In the genomic region with DNA sequence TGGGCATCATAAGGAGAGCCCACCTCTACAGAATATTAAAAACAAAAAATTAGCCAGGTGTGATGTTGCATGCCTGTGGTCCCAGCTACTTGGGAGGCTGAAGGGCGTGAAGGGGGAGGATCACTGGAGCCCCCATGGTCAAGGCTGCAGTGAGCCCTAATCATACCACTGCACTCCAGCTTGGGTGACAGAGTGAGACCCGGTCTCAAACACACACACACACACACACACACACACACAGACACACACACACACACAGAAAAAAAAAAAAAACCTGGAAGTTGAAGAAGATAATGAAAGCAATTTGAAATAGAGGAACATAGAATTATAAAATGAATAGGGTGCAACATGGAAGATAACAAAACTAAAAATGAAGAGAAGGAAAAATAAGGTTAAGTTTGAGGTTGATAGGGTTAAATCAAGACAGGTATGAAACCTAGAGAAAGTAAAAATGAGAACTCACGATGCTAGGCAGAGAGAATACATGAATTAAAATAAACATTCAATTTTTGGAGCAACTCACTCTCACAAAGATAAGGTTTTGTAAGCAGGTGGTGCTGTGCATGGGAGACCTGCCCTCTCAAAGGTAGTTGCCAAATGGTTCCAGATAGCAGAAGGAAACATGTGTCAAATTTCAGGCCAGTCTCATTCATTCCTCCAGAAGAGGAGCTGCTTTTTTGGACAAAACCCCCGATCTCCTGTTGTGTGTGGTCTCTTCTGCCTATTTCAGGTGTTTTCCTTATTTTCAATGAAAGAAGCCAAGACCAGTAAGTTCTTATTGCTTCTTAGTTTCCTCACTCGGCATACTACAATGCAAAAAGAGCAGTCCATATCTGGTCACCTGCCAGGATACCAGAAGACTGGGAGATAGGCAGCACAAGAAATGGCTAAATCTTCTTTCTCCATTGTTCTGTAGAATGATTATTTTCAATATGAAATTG, we compare ENCODE assay signal across 1 cellular context.
TF ChIP-seq lines count a peak whose summit lies in the region.

No MANE protein-coding gene starts in this region.

TF ChIP-seq in K562, 482 proteins besides CTCF, POLR2A, EP300 and RAD21 (continued from another document and continues in another):
- TF ChIP-seq CHD7 (IDR thresholded peaks at IDR 0.05; ENCODE audit: low read depth, low read length) = no peak
- TF ChIP-seq, protein P1, sequence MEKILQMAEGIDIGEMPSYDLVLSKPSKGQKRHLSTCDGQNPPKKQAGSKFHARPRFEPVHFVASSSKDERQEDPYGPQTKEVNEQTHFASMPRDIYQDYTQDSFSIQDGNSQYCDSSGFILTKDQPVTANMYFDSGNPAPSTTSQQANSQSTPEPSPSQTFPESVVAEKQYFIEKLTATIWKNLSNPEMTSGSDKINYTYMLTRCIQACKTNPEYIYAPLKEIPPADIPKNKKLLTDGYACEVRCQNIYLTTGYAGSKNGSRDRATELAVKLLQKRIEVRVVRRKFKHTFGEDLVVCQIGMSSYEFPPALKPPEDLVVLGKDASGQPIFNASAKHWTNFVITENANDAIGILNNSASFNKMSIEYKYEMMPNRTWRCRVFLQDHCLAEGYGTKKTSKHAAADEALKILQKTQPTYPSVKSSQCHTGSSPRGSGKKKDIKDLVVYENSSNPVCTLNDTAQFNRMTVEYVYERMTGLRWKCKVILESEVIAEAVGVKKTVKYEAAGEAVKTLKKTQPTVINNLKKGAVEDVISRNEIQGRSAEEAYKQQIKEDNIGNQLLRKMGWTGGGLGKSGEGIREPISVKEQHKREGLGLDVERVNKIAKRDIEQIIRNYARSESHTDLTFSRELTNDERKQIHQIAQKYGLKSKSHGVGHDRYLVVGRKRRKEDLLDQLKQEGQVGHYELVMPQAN (IDR thresholded peaks at IDR 0.05; ENCODE audit: borderline replicate concordance) = peak; percentile 43; the same call in 1 of the 2 replicates
- no peak for TF ChIP-seq CCNT2 (IDR thresholded peaks at IDR 0.05; ENCODE audit: borderline replicate concordance, extremely low read depth, insufficient read length, low read depth, low read length)
- TF ChIP-seq ATF1 (CRISPR knock-in tag; IDR thresholded peaks at IDR 0.05) = no peak
- no peak for TF ChIP-seq ATF1 (tag; IDR thresholded peaks at IDR 0.05)
- TF ChIP-seq RBM14 (IDR thresholded peaks at IDR 0.05; ENCODE audit: borderline replicate concordance, insufficient read depth, low read depth, low read length) = no peak
- TF ChIP-seq SIN3B (IDR thresholded peaks at IDR 0.05; ENCODE audit: low read depth) = no peak
- no peak for TF ChIP-seq ADNP (tag; IDR thresholded peaks at IDR 0.05)
- no peak for TF ChIP-seq NCOA6 (IDR thresholded peaks at IDR 0.05)
- TF ChIP-seq CCAR2 (IDR thresholded peaks at IDR 0.05; ENCODE audit: low read depth, low read length) = no peak
- TF ChIP-seq ZBTB5 (IDR thresholded peaks at IDR 0.05) = no peak
- TF ChIP-seq ARID2 (IDR thresholded peaks at IDR 0.05) = no peak
- no peak for TF ChIP-seq SLC30A9 (CRISPR knock-in tag; IDR thresholded peaks at IDR 0.05)
- no peak for TF ChIP-seq TBL1XR1 (IDR thresholded peaks at IDR 0.05; ENCODE audit: low read length in 2 of 2)
- TF ChIP-seq ZNF24 (IDR thresholded peaks at IDR 0.05) = no peak
- TF ChIP-seq NFXL1 (CRISPR knock-in tag; IDR thresholded peaks at IDR 0.05) = no peak
- no peak for TF ChIP-seq IRF1 (CRISPR knock-in tag; IDR thresholded peaks at IDR 0.05; ENCODE audit: borderline replicate concordance)
- TF ChIP-seq ZNF551 (CRISPR knock-in tag; IDR thresholded peaks at IDR 0.05) = no peak
- no peak for TF ChIP-seq CREBBP (IDR thresholded peaks at IDR 0.05; ENCODE audit: low read depth, low read length)
- TF ChIP-seq TAF15 (IDR thresholded peaks at IDR 0.05; ENCODE audit: low read depth, low read length) = no peak
- no peak for TF ChIP-seq TSC22D4 (tag; IDR thresholded peaks at IDR 0.05)
- no peak for TF ChIP-seq MAZ (CRISPR knock-in tag; conservative IDR thresholded peaks at IDR 0.05 in 1 of 2, IDR thresholded peaks at IDR 0.05 in 1 of 2)
- TF ChIP-seq TBP (optimal IDR thresholded peaks at IDR 0.05; ENCODE audit: low read depth, low read length) = no peak
- TF ChIP-seq SMC3 (conservative IDR thresholded peaks at IDR 0.05; ENCODE audit: insufficient read depth, low read depth, low read length) = no peak
- TF ChIP-seq PHF8 (IDR thresholded peaks at IDR 0.05; ENCODE audit: borderline replicate concordance, low read length) = no peak
- TF ChIP-seq ZNF280A (IDR thresholded peaks at IDR 0.05; ENCODE audit: low read depth, partially characterized antibody) = no peak
- TF ChIP-seq, protein P2, sequence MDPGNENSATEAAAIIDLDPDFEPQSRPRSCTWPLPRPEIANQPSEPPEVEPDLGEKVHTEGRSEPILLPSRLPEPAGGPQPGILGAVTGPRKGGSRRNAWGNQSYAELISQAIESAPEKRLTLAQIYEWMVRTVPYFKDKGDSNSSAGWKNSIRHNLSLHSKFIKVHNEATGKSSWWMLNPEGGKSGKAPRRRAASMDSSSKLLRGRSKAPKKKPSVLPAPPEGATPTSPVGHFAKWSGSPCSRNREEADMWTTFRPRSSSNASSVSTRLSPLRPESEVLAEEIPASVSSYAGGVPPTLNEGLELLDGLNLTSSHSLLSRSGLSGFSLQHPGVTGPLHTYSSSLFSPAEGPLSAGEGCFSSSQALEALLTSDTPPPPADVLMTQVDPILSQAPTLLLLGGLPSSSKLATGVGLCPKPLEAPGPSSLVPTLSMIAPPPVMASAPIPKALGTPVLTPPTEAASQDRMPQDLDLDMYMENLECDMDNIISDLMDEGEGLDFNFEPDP (CRISPR knock-in tag; IDR thresholded peaks at IDR 0.05) = no peak
- no peak for TF ChIP-seq CBX8 (IDR thresholded peaks at IDR 0.05; ENCODE audit: borderline replicate concordance, extremely low read depth, low read depth, low read length, poor library complexity, severe bottlenecking)
- no peak for TF ChIP-seq SIRT6 (IDR thresholded peaks at IDR 0.05; ENCODE audit: low read depth, low read length)
- no peak for TF ChIP-seq TRIM28 (IDR thresholded peaks at IDR 0.05)
